In genomic region chr1:1892763-1893120, GRCh38 we compare ENCODE assay signal across 12 cellular contexts. TPM values are rescaled to one million over a fixed set of nuclear protein-coding genes. Genes with fewer than 3 reads are reported as not detected.
DNase-seq lines count a peak whose midpoint lies in the region; ATAC-seq, FAIRE-seq and TF ChIP-seq lines count a peak whose summit lies in the region.
"Had no signal": no experiment of that assay in that cellular context is flagged by ENCODE, and none has a peak within 500 bp of the region (broad histone marks: within the 10 kb centered on the region; RNA-seq: fewer than 3 reads in every experiment).

No MANE protein-coding gene starts in this region.

- no peaks in the 10 kb centered on the region for H3K9me3 ChIP-seq in HepG2 (ENCODE audit: low read length)
- H3K9me3 ChIP-seq in right lobe of liver, result no peaks in the 10 kb centered on the region
- no peaks in the 10 kb centered on the region for H3K9me3 ChIP-seq in uterus
- H3K9me3 ChIP-seq: MG63 had no signal

- no peak for TF ChIP-seq EP300 in HepG2 (IDR thresholded peaks at IDR 0.05; ENCODE audit: low read depth in 2 of 2, low read length in 2 of 2)
- TF ChIP-seq EP300 in HepG2 (CRISPR knock-in tag; IDR thresholded peaks at IDR 0.05; ENCODE audit: borderline replicate concordance), result no peak

- no peak overlapping the region for H3K9ac ChIP-seq in HepG2 (ENCODE audit: insufficient read depth, low read depth, low read length)

- no peaks in the 10 kb centered on the region; a peak in 1 of 5 replicates for H3K27me3 ChIP-seq in HepG2 (ENCODE audit: control insufficient read depth in 1 of 2, insufficient read depth in 2 of 2, low read length in 2 of 2)
- no peaks in the 10 kb centered on the region for H3K27me3 ChIP-seq in right lobe of liver
- H3K27me3 ChIP-seq in uterus, result no peaks in the 10 kb centered on the region
- H3K27me3 ChIP-seq: MG63 had no signal

- peaks cover 34% of the 10 kb centered on the region for H3K79me2 ChIP-seq in HepG2 (ENCODE audit: insufficient read depth, low read length)

- no peak for DNase-seq in HepG2 (ENCODE audit: low spot score)
- no peak for DNase-seq in right lobe of liver
- DNase-seq in activated naive CD8-positive, alpha-beta T cell treated with anti-CD3 and anti-CD28 coated beads, Interleukin-2, amount 50 U/mL, for 24 hours, result no peak
- no peak for DNase-seq in naive B cell
- DNase-seq in uterus, result no peak
- DNase-seq in amniotic stem cell (lab: John Stamatoyannopoulos, UW), result no peak
- no peak for DNase-seq in GDM1 (lab: John Stamatoyannopoulos, UW)
- DNase-seq: MG63, NCI-H748 treated with DMSO at 0.1 percent for 48 hours, substantia nigra had no signal

- no peak for FAIRE-seq in HepG2 (lab: Jason Lieb, UNC)
- FAIRE-seq: GM12892 had no signal

- H4K20me1 ChIP-seq in HepG2 (ENCODE audit: insufficient read depth, low read length), result peaks cover 21% of the 10 kb centered on the region

- H3K4me1 ChIP-seq in HepG2 (ENCODE audit: insufficient read depth, low read length) (peaks cover 78% of the 10 kb centered on the region), right lobe of liver (peaks cover 0 to 42% (median 4%) of the 10 kb centered on the region in 4 donors), uterus (peaks cover 5 to 19% of the 10 kb centered on the region in 2 donors)

- H3K4me3 ChIP-seq in HepG2 (replicated peaks in 1 of 3; ENCODE audit: insufficient read depth in 1 of 3, low read depth in 2 of 3, low read length in 3 of 3) (peak overlapping the region in 1 of 3 experiments; percentile 90; a peak in 1 of 6 replicates), right lobe of liver (no peak overlapping the region), uterus (no peak overlapping the region)

- BruUV-seq in HepG2 (replicated peaks; lab: Mats Ljungman, UMichigan), result no TSS peak

- H2AFZ ChIP-seq in HepG2 (ENCODE audit: low read length), result no peak overlapping the region

- 69% methylated on average over 7 of the region's 7 CpGs for WGBS in HepG2 (ENCODE audit: low lambda C conversion rate)
- 78% methylated on average over 7 of the region's 7 CpGs for WGBS in right lobe of liver (ENCODE audit: insufficient coverage, low coverage, low lambda C conversion rate, missing lambda C conversion rate)

- intact Hi-C loops in HepG2 (cut with micrococcal nuclease; ENCODE audit: unreplicated experiment) (no loop called here), right lobe of liver (cut with DNase I) (no loop called here), uterus (cut with DNase I; ENCODE audit: low total_unique reads) (no loop called here)

- peak overlapping the region; percentile 86 for H3K4me3 Mint-ChIP-seq in activated naive CD8-positive, alpha-beta T cell treated with anti-CD3 and anti-CD28 coated beads, Interleukin-2, amount 50 U/mL, for 24 hours
- peak overlapping the region; percentile 86 to 95 (median 92) for H3K4me3 Mint-ChIP-seq in naive B cell

- POLR2A ChIA-PET in HepG2 (lab: Yijun Ruan, JAX), result interaction anchor here (1.6 to 1.9 kb wide), 2 partner anchors 8 to 11 kb away, joined by 5 to 6 read pairs; no protein-coding TSS in a partner anchor

- in situ Hi-C loops in HepG2 (cut with HindIII; ENCODE audit: extremely low pct_ligation_motif_present, low pct_unique_long_range_greater_than_20kb), result no loop called here

- H3K36me3 ChIP-seq in HepG2 (replicated peaks in 1 of 2; ENCODE audit: control insufficient read depth in 1 of 2, insufficient read depth in 2 of 2, low read length in 2 of 2) (no peaks in the 10 kb centered on the region), right lobe of liver (no peaks in the 10 kb centered on the region), uterus (no peaks in the 10 kb centered on the region)

- no peak overlapping the region for H3K27ac ChIP-seq in HepG2 (ENCODE audit: extremely low read length, insufficient read depth, low read length)
- no peak overlapping the region for H3K27ac ChIP-seq in right lobe of liver
- peak overlapping the region; percentile 97 to 99 for H3K27ac ChIP-seq in uterus

- TF ChIP-seq POLR2A in HepG2 (IDR thresholded peaks at IDR 0.05; ENCODE audit: insufficient read depth in 1 of 2, low read depth in 2 of 2, low read length in 2 of 2) (no peak), right lobe of liver (IDR thresholded peaks at IDR 0.05) (no peak), uterus (IDR thresholded peaks at IDR 0.05) (no peak)

- peaks cover 3% of the 10 kb centered on the region for H3K27me3 Mint-ChIP-seq in activated naive CD8-positive, alpha-beta T cell treated with anti-CD3 and anti-CD28 coated beads, Interleukin-2, amount 50 U/mL, for 24 hours
- H3K27me3 Mint-ChIP-seq in naive B cell, result no peaks in the 10 kb centered on the region

- peak overlapping the region; percentile 87 for H3K27ac Mint-ChIP-seq in activated naive CD8-positive, alpha-beta T cell treated with anti-CD3 and anti-CD28 coated beads, Interleukin-2, amount 50 U/mL, for 24 hours
- peak overlapping the region in 4 of 6 donors; percentile 94 to 98 (median 98) for H3K27ac Mint-ChIP-seq in naive B cell

- ATAC-seq in HepG2 (no peak), right lobe of liver (no peak), naive B cell (ENCODE audit: low read depth in 2 of 2) (no peak), HG02610 (IDR thresholded peaks at IDR 0.05; ENCODE audit: unreplicated experiment) (no peak)
- ATAC-seq in activated naive CD8-positive, alpha-beta T cell treated with anti-CD3 and anti-CD28 coated beads, Interleukin-2, amount 50 U/mL, for 24 hours, result no peak

- peak overlapping the region; percentile 96 for H3K4me2 ChIP-seq in HepG2 (ENCODE audit: low read depth, low read length)

- H3K36me3 Mint-ChIP-seq in activated naive CD8-positive, alpha-beta T cell treated with anti-CD3 and anti-CD28 coated beads, Interleukin-2, amount 50 U/mL, for 24 hours (ENCODE audit: low read depth), result peaks cover 10% of the 10 kb centered on the region
- no peaks in the 10 kb centered on the region for H3K36me3 Mint-ChIP-seq in naive B cell

- TF ChIP-seq CTCF in HepG2 (CRISPR knock-in tag; IDR thresholded peaks at IDR 0.05) (no peak), right lobe of liver (IDR thresholded peaks at IDR 0.05) (no peak), uterus (IDR thresholded peaks at IDR 0.05) (no peak)

- no peak for TF ChIP-seq RAD21 in HepG2 (CRISPR knock-in tag; IDR thresholded peaks at IDR 0.05)

- H3K9me3 Mint-ChIP-seq in activated naive CD8-positive, alpha-beta T cell treated with anti-CD3 and anti-CD28 coated beads, Interleukin-2, amount 50 U/mL, for 24 hours, result no peaks in the 10 kb centered on the region
- no peaks in the 10 kb centered on the region for H3K9me3 Mint-ChIP-seq in naive B cell

- peaks cover 41% of the 10 kb centered on the region for H3K4me1 Mint-ChIP-seq in activated naive CD8-positive, alpha-beta T cell treated with anti-CD3 and anti-CD28 coated beads, Interleukin-2, amount 50 U/mL, for 24 hours
- H3K4me1 Mint-ChIP-seq in naive B cell, result peaks cover 49 to 62% (median 59%) of the 10 kb centered on the region in 3 donors

- CTCF ChIA-PET in HepG2 (lab: Yijun Ruan, JAX; ENCODE audit: low intra/inter-chr PET ratio, low total read pairs), result no interaction called here

RNA-seq across cellular contexts. Expression of gene GNB1, which starts 1.9 kb away (rescaled TPM):
- total RNA-seq in HepG2 (2016; rRNA removed; fragmentation: Illumina TruSeq; extraction: Trizol), result 66.2 and 76.7 TPM in 2 replicates
- 98.5 and 108 TPM in 2 replicates for total RNA-seq in HepG2 (2016; cell fraction: cytosol; rRNA removed; fragmentation: Illumina TruSeq; extraction: Trizol; ENCODE audit: low read depth)
- total RNA-seq in HepG2 (2016; cell fraction: insoluble cytoplasmic fraction; rRNA removed; fragmentation: Illumina TruSeq; extraction: Trizol), result 68.2 and 68.8 TPM in 2 replicates
- 163 and 168 TPM in 2 replicates for total RNA-seq in HepG2 (2016; cell fraction: membrane; rRNA removed; fragmentation: Illumina TruSeq; extraction: Trizol)
- 45.2 and 49.3 TPM in 2 replicates for total RNA-seq in HepG2 (2016; cell fraction: nucleus; rRNA removed; fragmentation: Illumina TruSeq; extraction: Trizol)
- 327 and 345 TPM in 2 replicates for polyA plus RNA-seq in HepG2 (2011; rRNA removed)
- 278 and 286 TPM in 2 replicates for polyA plus RNA-seq in HepG2 (2011; cell fraction: cytosol; rRNA removed)
- 169 and 179 TPM in 2 replicates for polyA plus RNA-seq in HepG2 (2011; cell fraction: nucleus; rRNA removed)
- 196 and 197 TPM in 2 replicates for polyA plus RNA-seq in HepG2 (2012)
- polyA plus RNA-seq in HepG2 (2016; cell fraction: cytosol; fragmentation: Illumina TruSeq; extraction: Trizol; ENCODE audit: low read depth), result 302 and 370 TPM in 2 replicates
- 201 and 257 TPM in 2 replicates for polyA plus RNA-seq in HepG2 (2016; cell fraction: insoluble cytoplasmic fraction; fragmentation: Illumina TruSeq; extraction: Trizol; ENCODE audit: low read depth)
- polyA plus RNA-seq in HepG2 (2016; cell fraction: membrane; fragmentation: Illumina TruSeq; extraction: Trizol; ENCODE audit: low read depth), result 387 and 445 TPM in 2 replicates
- polyA plus RNA-seq in HepG2 (2016; cell fraction: nucleus; fragmentation: Illumina TruSeq; extraction: Trizol; ENCODE audit: insufficient read depth, low read depth), result 156 and 160 TPM in 2 replicates
- polyA minus RNA-seq in HepG2 (2011; rRNA and poly(A)+ RNA removed; ENCODE audit: low replicate concordance), result 349 and 450 TPM in 2 replicates
- 168 and 187 TPM in 2 replicates for polyA minus RNA-seq in HepG2 (2011; cell fraction: cytosol; rRNA and poly(A)+ RNA removed)
- 63.1 and 70.6 TPM in 2 replicates for polyA minus RNA-seq in HepG2 (2011; cell fraction: nucleus; rRNA and poly(A)+ RNA removed)
- total RNA-seq in right lobe of liver, result 100 to 1,000 TPM in 4 of 6 experiments, 10 to 100 TPM in 2; 85.9 to 147 (median 104) TPM
- polyA plus RNA-seq in naive B cell (ENCODE audit: low read depth in 6 of 6), result 100 to 1,000 TPM in 3 of 6 donors, 10 to 100 TPM in 3; 57.9 to 131 (median 92.3) TPM
- total RNA-seq in uterus, result 100 to 1,000 TPM in 2 of 4 donors, 10 to 100 TPM in 2; 50.2 to 320 (median 104) TPM

RNA-seq across cellular contexts. Expression of gene CALML6, which starts 22.3 kb away (rescaled TPM):
- total RNA-seq in HepG2 (2016; rRNA removed; fragmentation: Illumina TruSeq; extraction: Trizol) (0.11 TPM in 1 of 2 replicates, not detected in the other), right lobe of liver (1 to 10 TPM in 1 of 6 experiments, under 1 TPM in 3, not detected in 2; 0.44 to 1.4 (median 0.58) TPM), uterus (under 1 TPM in 1 of 4 donors, not detected in 3; 0.58 TPM)
- total RNA-seq in HepG2 (2016; cell fraction: cytosol; rRNA removed; fragmentation: Illumina TruSeq; extraction: Trizol; ENCODE audit: low read depth), result not detected in 2 replicates
- total RNA-seq in HepG2 (2016; cell fraction: insoluble cytoplasmic fraction; rRNA removed; fragmentation: Illumina TruSeq; extraction: Trizol), result 0.13 TPM in 1 of 2 replicates, not detected in the other
- not detected in 2 replicates for total RNA-seq in HepG2 (2016; cell fraction: membrane; rRNA removed; fragmentation: Illumina TruSeq; extraction: Trizol)
- not detected in 2 replicates for total RNA-seq in HepG2 (2016; cell fraction: nucleus; rRNA removed; fragmentation: Illumina TruSeq; extraction: Trizol)
- polyA plus RNA-seq in HepG2 (2011; rRNA removed) (0.12 TPM in 1 of 2 replicates, not detected in the other), naive B cell (ENCODE audit: low read depth in 6 of 6) (not detected)
- polyA plus RNA-seq in HepG2 (2011; cell fraction: cytosol; rRNA removed), result not detected in 2 replicates
- polyA plus RNA-seq in HepG2 (2011; cell fraction: nucleus; rRNA removed), result 0.80 and 1.5 TPM in 2 replicates
- polyA plus RNA-seq in HepG2 (2012), result not detected in 2 replicates
- not detected in 2 replicates for polyA plus RNA-seq in HepG2 (2016; cell fraction: cytosol; fragmentation: Illumina TruSeq; extraction: Trizol; ENCODE audit: low read depth)
- polyA plus RNA-seq in HepG2 (2016; cell fraction: insoluble cytoplasmic fraction; fragmentation: Illumina TruSeq; extraction: Trizol; ENCODE audit: low read depth), result not detected in 2 replicates
- polyA plus RNA-seq in HepG2 (2016; cell fraction: membrane; fragmentation: Illumina TruSeq; extraction: Trizol; ENCODE audit: low read depth), result not detected in 2 replicates
- polyA plus RNA-seq in HepG2 (2016; cell fraction: nucleus; fragmentation: Illumina TruSeq; extraction: Trizol; ENCODE audit: insufficient read depth, low read depth), result 0.38 and 0.87 TPM in 2 replicates
- not detected in 2 replicates for polyA minus RNA-seq in HepG2 (2011; rRNA and poly(A)+ RNA removed; ENCODE audit: low replicate concordance)
- not detected in 2 replicates for polyA minus RNA-seq in HepG2 (2011; cell fraction: cytosol; rRNA and poly(A)+ RNA removed)
- polyA minus RNA-seq in HepG2 (2011; cell fraction: nucleus; rRNA and poly(A)+ RNA removed), result 0.64 TPM in 1 of 2 replicates, not detected in the other

RNA-seq across cellular contexts. Expression of gene TMEM52, which starts 26.3 kb away (rescaled TPM):
- 12.9 and 18.7 TPM in 2 replicates for total RNA-seq in HepG2 (2016; rRNA removed; fragmentation: Illumina TruSeq; extraction: Trizol)
- 49.1 and 56.2 TPM in 2 replicates for total RNA-seq in HepG2 (2016; cell fraction: cytosol; rRNA removed; fragmentation: Illumina TruSeq; extraction: Trizol; ENCODE audit: low read depth)
- total RNA-seq in HepG2 (2016; cell fraction: insoluble cytoplasmic fraction; rRNA removed; fragmentation: Illumina TruSeq; extraction: Trizol), result 9.2 and 18.5 TPM in 2 replicates
- total RNA-seq in HepG2 (2016; cell fraction: membrane; rRNA removed; fragmentation: Illumina TruSeq; extraction: Trizol), result 52.4 and 62.3 TPM in 2 replicates
- total RNA-seq in HepG2 (2016; cell fraction: nucleus; rRNA removed; fragmentation: Illumina TruSeq; extraction: Trizol), result 7.7 and 11.9 TPM in 2 replicates
- 13.2 and 15.3 TPM in 2 replicates for polyA plus RNA-seq in HepG2 (2011; rRNA removed)
- polyA plus RNA-seq in HepG2 (2011; cell fraction: cytosol; rRNA removed), result 12.8 and 25.5 TPM in 2 replicates
- 29.4 and 36.3 TPM in 2 replicates for polyA plus RNA-seq in HepG2 (2011; cell fraction: nucleus; rRNA removed)
- polyA plus RNA-seq in HepG2 (2012), result 6.6 and 7.8 TPM in 2 replicates
- 77.9 and 88.5 TPM in 2 replicates for polyA plus RNA-seq in HepG2 (2016; cell fraction: cytosol; fragmentation: Illumina TruSeq; extraction: Trizol; ENCODE audit: low read depth)
- 13.6 and 17.5 TPM in 2 replicates for polyA plus RNA-seq in HepG2 (2016; cell fraction: insoluble cytoplasmic fraction; fragmentation: Illumina TruSeq; extraction: Trizol; ENCODE audit: low read depth)
- polyA plus RNA-seq in HepG2 (2016; cell fraction: membrane; fragmentation: Illumina TruSeq; extraction: Trizol; ENCODE audit: low read depth), result 69.4 and 73.4 TPM in 2 replicates
- 21.1 and 21.2 TPM in 2 replicates for polyA plus RNA-seq in HepG2 (2016; cell fraction: nucleus; fragmentation: Illumina TruSeq; extraction: Trizol; ENCODE audit: insufficient read depth, low read depth)
- 1.1 and 27.0 TPM in 2 replicates for polyA minus RNA-seq in HepG2 (2011; rRNA and poly(A)+ RNA removed; ENCODE audit: low replicate concordance)
- 7.6 and 7.8 TPM in 2 replicates for polyA minus RNA-seq in HepG2 (2011; cell fraction: cytosol; rRNA and poly(A)+ RNA removed)
- 2.3 and 2.6 TPM in 2 replicates for polyA minus RNA-seq in HepG2 (2011; cell fraction: nucleus; rRNA and poly(A)+ RNA removed)
- 10 to 100 TPM in 1 of 6 experiments, 1 to 10 TPM in 5; 2.3 to 13.2 (median 6.0) TPM for total RNA-seq in right lobe of liver
- polyA plus RNA-seq in naive B cell (ENCODE audit: low read depth in 6 of 6), result under 1 TPM in 2 of 6 donors, not detected in 4; 0.28 to 0.31 TPM
- 1 to 10 TPM in 1 of 4 donors, not detected in 3; 1.7 TPM for total RNA-seq in uterus

Comparison
In these comparisons a context has a peak if more than half of its experiments do, and no peak if none do; other contexts are left out.
1. H3K27ac ChIP-seq: peak in uterus (2 of 2); none in HepG2 (single experiment) and right lobe of liver (0 of 3).